13 cellular contexts compared by ENCODE assay signal in the genomic region with DNA sequence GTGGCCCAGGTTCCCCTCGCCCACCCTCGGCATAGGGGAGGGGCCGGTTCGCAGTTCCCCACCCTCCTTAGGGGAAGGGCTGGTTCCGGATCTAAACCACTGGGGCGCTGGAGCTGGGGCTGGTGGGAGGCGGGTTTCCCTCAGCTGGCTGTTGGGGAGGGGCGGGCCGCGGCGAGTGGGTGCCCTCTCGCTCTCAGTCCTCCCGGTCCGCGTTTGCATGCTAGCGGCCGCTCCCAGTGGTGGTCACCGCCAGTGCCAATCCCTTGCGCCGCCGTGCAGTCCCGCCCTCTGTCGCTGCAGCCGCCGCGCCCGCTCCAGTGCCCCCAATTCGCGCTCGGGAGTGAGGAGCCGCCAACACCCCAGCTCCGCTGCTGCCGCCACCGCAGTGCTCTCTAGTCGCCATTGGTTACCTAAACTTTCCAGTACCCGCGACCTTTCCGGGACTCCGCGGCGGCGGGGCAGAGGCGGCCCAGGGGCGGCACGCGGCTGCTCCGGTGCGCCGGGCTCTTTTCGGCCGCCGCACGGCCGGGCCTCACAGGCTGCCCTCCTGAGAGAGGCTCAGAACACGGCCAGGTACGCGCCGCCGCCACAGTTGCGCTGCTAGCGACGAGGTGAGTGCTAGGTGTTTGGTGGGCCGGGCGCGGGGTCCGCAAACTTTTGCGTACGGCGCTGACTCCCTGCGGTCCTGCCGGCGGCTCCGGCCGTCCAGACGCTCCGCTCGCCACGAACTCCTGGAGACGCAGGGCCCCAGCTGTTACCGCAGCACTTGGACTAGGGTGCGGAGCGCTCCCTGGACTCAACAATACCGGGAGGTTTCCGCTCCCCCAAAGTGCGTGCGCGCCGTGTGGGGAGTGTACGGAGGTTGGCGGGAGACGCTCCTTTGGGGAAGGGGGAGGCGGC. TPM values are rescaled to one million over a fixed set of nuclear protein-coding genes. Genes with fewer than 3 reads are reported as not detected.
A peak's percentile ranks its signal among the peaks of the same experiment; 100 is the strongest.
DNase-seq lines count a peak whose midpoint lies in the region; ATAC-seq and TF ChIP-seq lines count a peak whose summit lies in the region.
"Had no signal": no experiment of that assay in that cellular context is flagged by ENCODE, and none has a peak within 500 bp of the region (broad histone marks: within the 10 kb centered on the region; RNA-seq: fewer than 3 reads in every experiment).

Gene TBL1Y, plus strand, starts transcription at position 326 of the 900 bp plus-strand sequence. CDS start 114,388 bp downstream, outside the sequence.

- no peaks in the 10 kb centered on the region for H3K36me3 ChIP-seq in left ventricle myocardium inferior
- H3K36me3 ChIP-seq in body of pancreas (replicated peaks in 1 of 2; ENCODE audit: insufficient read depth in 1 of 2, low read depth in 2 of 2), result no peaks in the 10 kb centered on the region
- no peaks in the 10 kb centered on the region for H3K36me3 ChIP-seq in liver (ENCODE audit: control insufficient read depth in 4 of 4, insufficient read depth in 3 of 4, low read depth in 1 of 4, low read length in 3 of 4)
- H3K36me3 ChIP-seq in tibial artery, result no peaks in the 10 kb centered on the region
- no peaks in the 10 kb centered on the region for H3K36me3 ChIP-seq in vagina
- H3K36me3 ChIP-seq: spleen had no signal

- H3K4me3 ChIP-seq in left ventricle myocardium inferior, result peak within 1 kb of the TSS; percentile 57
- H3K4me3 ChIP-seq in body of pancreas, result peak within 1 kb of the TSS in 1 of 2 donors; percentile 48
- peak within 1 kb of the TSS in 2 of 3 donors; percentile 35 to 71 for H3K4me3 ChIP-seq in liver (ENCODE audit: low read depth in 1 of 3, low read length in 3 of 3)
- H3K4me3 ChIP-seq in tibial artery, result peak within 1 kb of the TSS; percentile 43 to 49
- H3K4me3 ChIP-seq in vagina, result no peak within 1 kb of the TSS

- peaks cover 55% of the 10 kb centered on the region for H3K27me3 ChIP-seq in left ventricle myocardium inferior (ENCODE audit: low read depth)
- no peaks in the 10 kb centered on the region for H3K27me3 ChIP-seq in body of pancreas
- no peaks in the 10 kb centered on the region for H3K27me3 ChIP-seq in liver (ENCODE audit: control insufficient read depth in 4 of 4, insufficient read depth in 4 of 4, low read length in 3 of 4)
- H3K27me3 ChIP-seq in tibial artery, result peaks cover 0 to 7% of the 10 kb centered on the region in 2 donors
- H3K27me3 ChIP-seq in vagina, result no peaks in the 10 kb centered on the region

- intact Hi-C loops in left ventricle myocardium inferior (cut with micrococcal nuclease), result no loop called here
- intact Hi-C loops in cardiac septum (cut with DNase I), result no loop called here
- intact Hi-C loops in body of pancreas (cut with DNase I), result no loop called here
- intact Hi-C loops in tibial artery (cut with DNase I; ENCODE audit: low total_unique reads), result no loop called here
- intact Hi-C loops in vagina (cut with DNase I), result no loop called here

- H3K9ac ChIP-seq in liver (ENCODE audit: low read depth in 1 of 2, low read length in 2 of 2), result no peak within 1 kb of the TSS

- TF ChIP-seq POLR2A in body of pancreas (IDR thresholded peaks at IDR 0.05) (no peak), vagina (IDR thresholded peaks at IDR 0.05) (no peak)

- ATAC-seq in body of pancreas, result peak; percentile 78
- no peak for ATAC-seq in GM19324 (IDR thresholded peaks at IDR 0.05; ENCODE audit: low FRiP score, unreplicated experiment)
- no peak for ATAC-seq in HG03097 (IDR thresholded peaks at IDR 0.05; ENCODE audit: low FRiP score, unreplicated experiment)

- WGBS in body of pancreas, 2 donors, result 0% methylated on average over 29 of the region's 92 CpGs; no CpG with 5 or more reads in 1 of the 2 donors
- 2% methylated on average over 92 of the region's 92 CpGs for WGBS in liver

- H3K4me1 ChIP-seq in left ventricle myocardium inferior (no peaks in the 10 kb centered on the region), body of pancreas (peaks cover 8% of the 10 kb centered on the region), liver (ENCODE audit: control insufficient read depth in 4 of 4, insufficient read depth in 4 of 4, low read length in 3 of 4) (peaks cover 0 to 2% (median 0%) of the 10 kb centered on the region in 4 donors), tibial artery (peaks cover 0 to 8% (median 3%) of the 10 kb centered on the region in 4 donors), vagina (no peaks in the 10 kb centered on the region)

- DNase-seq in left ventricle myocardium inferior, result no peak
- no peak for DNase-seq in cardiac septum (ENCODE audit: low spot score)
- DNase-seq in body of pancreas, result peak in 2 of 4 donors; percentile 56 to 64
- no peak for DNase-seq in tibial artery
- DNase-seq in vagina (ENCODE audit: extremely low spot score in 2 of 2), result no peak
- DNase-seq: activated T-cell treated with anti-CD3 and anti-CD28 coated beads, Interleukin-2, amount 50 U/mL, for 1 hour; NCI-H1105; NCI-H446; spleen had no signal

- H3K27ac ChIP-seq in left ventricle myocardium inferior (replicated peaks), result no peak within 1 kb of the TSS
- peak within 1 kb of the TSS in 2 of 4 donors; percentile 69 to 71 for H3K27ac ChIP-seq in body of pancreas
- H3K27ac ChIP-seq in liver (ENCODE audit: low read depth in 1 of 2, low read length in 2 of 2), result no peak within 1 kb of the TSS
- H3K27ac ChIP-seq in tibial artery, result no peak within 1 kb of the TSS
- H3K27ac ChIP-seq in vagina, result no peak within 1 kb of the TSS
- H3K27ac ChIP-seq: spleen had no signal

- H3K9me3 ChIP-seq in left ventricle myocardium inferior (replicated peaks) (no peaks in the 10 kb centered on the region), body of pancreas (no peaks in the 10 kb centered on the region), liver (ENCODE audit: control insufficient read depth in 4 of 4, low read length in 3 of 4) (no peaks in the 10 kb centered on the region), tibial artery (no peaks in the 10 kb centered on the region), vagina (no peaks in the 10 kb centered on the region)
- H3K9me3 ChIP-seq: spleen had no signal

- TF ChIP-seq RAD21 in liver (IDR thresholded peaks at IDR 0.05), result no peak

- TF ChIP-seq CTCF in left ventricle myocardium inferior (IDR thresholded peaks at IDR 0.05; ENCODE audit: borderline replicate concordance) (no peak), body of pancreas (IDR thresholded peaks at IDR 0.05) (no peak), liver (IDR thresholded peaks at IDR 0.05; ENCODE audit: low read depth, low read length, missing input control) (no peak), tibial artery (IDR thresholded peaks at IDR 0.05) (no peak), vagina (IDR thresholded peaks at IDR 0.05) (no peak)

TF ChIP-seq in liver, 16 proteins besides CTCF, POLR2A, EP300 and RAD21 (continues in another document):
- TF ChIP-seq ZBTB33 (IDR thresholded peaks at IDR 0.05) (no peak), FOXA2 (IDR thresholded peaks at IDR 0.05) (no peak), HNF4G (IDR thresholded peaks at IDR 0.05) (no peak), TAF1 (conservative IDR thresholded peaks at IDR 0.05) (no peak), SP1 (IDR thresholded peaks at IDR 0.05) (no peak), GABPA (IDR thresholded peaks at IDR 0.05 in 1 of 2, conservative IDR thresholded peaks at IDR 0.05 in 1 of 2) (no peak), NR2F2 (IDR thresholded peaks at IDR 0.05) (no peak), FOXA1 (IDR thresholded peaks at IDR 0.05) (no peak)
- TF ChIP-seq, protein P1, sequence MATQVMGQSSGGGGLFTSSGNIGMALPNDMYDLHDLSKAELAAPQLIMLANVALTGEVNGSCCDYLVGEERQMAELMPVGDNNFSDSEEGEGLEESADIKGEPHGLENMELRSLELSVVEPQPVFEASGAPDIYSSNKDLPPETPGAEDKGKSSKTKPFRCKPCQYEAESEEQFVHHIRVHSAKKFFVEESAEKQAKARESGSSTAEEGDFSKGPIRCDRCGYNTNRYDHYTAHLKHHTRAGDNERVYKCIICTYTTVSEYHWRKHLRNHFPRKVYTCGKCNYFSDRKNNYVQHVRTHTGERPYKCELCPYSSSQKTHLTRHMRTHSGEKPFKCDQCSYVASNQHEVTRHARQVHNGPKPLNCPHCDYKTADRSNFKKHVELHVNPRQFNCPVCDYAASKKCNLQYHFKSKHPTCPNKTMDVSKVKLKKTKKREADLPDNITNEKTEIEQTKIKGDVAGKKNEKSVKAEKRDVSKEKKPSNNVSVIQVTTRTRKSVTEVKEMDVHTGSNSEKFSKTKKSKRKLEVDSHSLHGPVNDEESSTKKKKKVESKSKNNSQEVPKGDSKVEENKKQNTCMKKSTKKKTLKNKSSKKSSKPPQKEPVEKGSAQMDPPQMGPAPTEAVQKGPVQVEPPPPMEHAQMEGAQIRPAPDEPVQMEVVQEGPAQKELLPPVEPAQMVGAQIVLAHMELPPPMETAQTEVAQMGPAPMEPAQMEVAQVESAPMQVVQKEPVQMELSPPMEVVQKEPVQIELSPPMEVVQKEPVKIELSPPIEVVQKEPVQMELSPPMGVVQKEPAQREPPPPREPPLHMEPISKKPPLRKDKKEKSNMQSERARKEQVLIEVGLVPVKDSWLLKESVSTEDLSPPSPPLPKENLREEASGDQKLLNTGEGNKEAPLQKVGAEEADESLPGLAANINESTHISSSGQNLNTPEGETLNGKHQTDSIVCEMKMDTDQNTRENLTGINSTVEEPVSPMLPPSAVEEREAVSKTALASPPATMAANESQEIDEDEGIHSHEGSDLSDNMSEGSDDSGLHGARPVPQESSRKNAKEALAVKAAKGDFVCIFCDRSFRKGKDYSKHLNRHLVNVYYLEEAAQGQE (IDR thresholded peaks at IDR 0.05), result peak; percentile 10
- TF ChIP-seq, protein P2, sequence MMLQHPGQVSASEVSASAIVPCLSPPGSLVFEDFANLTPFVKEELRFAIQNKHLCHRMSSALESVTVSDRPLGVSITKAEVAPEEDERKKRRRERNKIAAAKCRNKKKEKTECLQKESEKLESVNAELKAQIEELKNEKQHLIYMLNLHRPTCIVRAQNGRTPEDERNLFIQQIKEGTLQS (IDR thresholded peaks at IDR 0.05), result no peak

RNA-seq across cellular contexts. Expression of gene TBL1Y, which starts in this region (rescaled TPM):
- total RNA-seq in left ventricle myocardium inferior, result not detected
- total RNA-seq in cardiac septum, result not detected
- total RNA-seq in body of pancreas, result not detected
- 1 to 10 TPM in 1 of 2 donors, not detected in 1; 1.6 TPM for total RNA-seq in liver
- under 1 TPM in 1 of 2 donors, not detected in 1; 0.72 TPM for polyA plus RNA-seq in liver
- not detected for total RNA-seq in vagina
- total RNA-seq: RPMI7951, spleen had no signal
- polyA plus RNA-seq: spleen had no signal

Comparison
In these comparisons a context has a peak if more than half of its experiments do, and no peak if none do; other contexts are left out.
1. H3K4me3 ChIP-seq: peak in left ventricle myocardium inferior (single experiment), liver (2 of 3) and tibial artery (2 of 2); none in vagina (0 of 2).